In genomic region chr17:77180503-77181330, GRCh38 we compare ENCODE assay signal across 18 cellular contexts. TPM values are rescaled to one million over a fixed set of nuclear protein-coding genes. Genes with fewer than 3 reads are reported as not detected.
DNase-seq lines count a peak whose midpoint lies in the region; ATAC-seq and TF ChIP-seq lines count a peak whose summit lies in the region.
"Had no signal": no experiment of that assay in that cellular context is flagged by ENCODE, and none has a peak within 500 bp of the region (broad histone marks: within the 10 kb centered on the region; RNA-seq: fewer than 3 reads in every experiment).

No MANE protein-coding gene starts in this region.

- H3K9ac ChIP-seq in endodermal cell (ENCODE audit: extremely low read depth, low read length, poor library complexity, severe bottlenecking) (no peak overlapping the region), skeletal muscle tissue (ENCODE audit: low read depth in 1 of 3, low read length in 3 of 3) (peak overlapping the region in 2 of 3 donors; percentile 6 to 34)
- H3K9ac ChIP-seq: KMS-11 had no signal

- ATAC-seq in activated T-cell treated with anti-CD3 and anti-CD28 coated beads, Interleukin-2, amount 50 U/mL, for 4 hours, result no peak
- no peak for ATAC-seq in left colon
- ATAC-seq in GM21423 (IDR thresholded peaks at IDR 0.05; ENCODE audit: unreplicated experiment), result no peak
- ATAC-seq: natural killer cell, Panc1 had no signal

- H3K36me3 ChIP-seq in endodermal cell (ENCODE audit: control insufficient read depth, insufficient read depth, low read length), result no peaks in the 10 kb centered on the region
- no peaks in the 10 kb centered on the region for H3K36me3 ChIP-seq in skeletal muscle tissue (ENCODE audit: control insufficient read depth in 3 of 3, insufficient read depth in 3 of 3, low read length in 3 of 3)

- peaks cover 12% of the 10 kb centered on the region for H3K36me3 Mint-ChIP-seq in activated T-cell treated with anti-CD3 and anti-CD28 coated beads, Interleukin-2, amount 50 U/mL, for 24 hours (ENCODE audit: low read depth)
- no peaks in the 10 kb centered on the region for H3K36me3 Mint-ChIP-seq in activated T-cell treated with anti-CD3 and anti-CD28 coated beads, Interleukin-2, amount 50 U/mL, for 4 hours (ENCODE audit: insufficient read depth)
- peaks cover 5% of the 10 kb centered on the region for H3K36me3 Mint-ChIP-seq in endodermal cell (ENCODE audit: low read depth)
- H3K36me3 Mint-ChIP-seq: natural killer cell had no signal

- no peaks in the 10 kb centered on the region for H3K27me3 Mint-ChIP-seq in activated T-cell treated with anti-CD3 and anti-CD28 coated beads, Interleukin-2, amount 50 U/mL, for 24 hours
- no peaks in the 10 kb centered on the region for H3K27me3 Mint-ChIP-seq in activated T-cell treated with anti-CD3 and anti-CD28 coated beads, Interleukin-2, amount 50 U/mL, for 4 hours (ENCODE audit: low read depth)
- no peaks in the 10 kb centered on the region for H3K27me3 Mint-ChIP-seq in endodermal cell (ENCODE audit: insufficient read depth)
- H3K27me3 Mint-ChIP-seq: central memory CD8-positive, alpha-beta T cell; stimulated activated naive CD8-positive, alpha-beta T cell treated with anti-CD3 and anti-CD28 coated beads, Interleukin-15, Interleukin-2, amounts not matched to agents 100 ng/mL and 50 ng/mL, for 24 hours had no signal

- no peaks in the 10 kb centered on the region for H3K4me1 ChIP-seq in endodermal cell (ENCODE audit: control insufficient read depth, insufficient read depth, low read length)
- H3K4me1 ChIP-seq in skeletal muscle tissue (ENCODE audit: control insufficient read depth in 3 of 3, insufficient read depth in 3 of 3, low read length in 3 of 3), result peaks cover 63 to 69% (median 69%) of the 10 kb centered on the region in 3 donors

- TF ChIP-seq CTCF in VCaP (conservative IDR thresholded peaks at IDR 0.05) (no peak), endodermal cell (conservative IDR thresholded peaks at IDR 0.05) (no peak), GM20000 (IDR thresholded peaks at IDR 0.05; ENCODE audit: extremely low read depth, missing control alignments) (no peak)

- H3K4me1 Mint-ChIP-seq in activated T-cell treated with anti-CD3 and anti-CD28 coated beads, Interleukin-2, amount 50 U/mL, for 24 hours (ENCODE audit: low read depth), result peaks cover 51% of the 10 kb centered on the region
- peaks cover 34% of the 10 kb centered on the region for H3K4me1 Mint-ChIP-seq in activated T-cell treated with anti-CD3 and anti-CD28 coated beads, Interleukin-2, amount 50 U/mL, for 4 hours (ENCODE audit: low read depth)
- peaks cover 10% of the 10 kb centered on the region for H3K4me1 Mint-ChIP-seq in endodermal cell

- no peak overlapping the region for H3K4me3 Mint-ChIP-seq in activated T-cell treated with anti-CD3 and anti-CD28 coated beads, Interleukin-2, amount 50 U/mL, for 24 hours
- H3K4me3 Mint-ChIP-seq in activated T-cell treated with anti-CD3 and anti-CD28 coated beads, Interleukin-2, amount 50 U/mL, for 4 hours, result no peak overlapping the region
- no peak overlapping the region for H3K4me3 Mint-ChIP-seq in endodermal cell
- H3K4me3 Mint-ChIP-seq: central memory CD8-positive, alpha-beta T cell; stimulated activated naive CD8-positive, alpha-beta T cell treated with anti-CD3 and anti-CD28 coated beads, Interleukin-15, Interleukin-2, amounts not matched to agents 100 ng/mL and 50 ng/mL, for 24 hours had no signal

- no peak overlapping the region for H3K4me3 ChIP-seq in endodermal cell (ENCODE audit: low read length)
- H3K4me3 ChIP-seq in skeletal muscle tissue (ENCODE audit: low read length in 3 of 3), result peak overlapping the region; percentile 6 to 23 (median 8)

- H3K27ac ChIP-seq in VCaP (peak overlapping the region; percentile 92), endodermal cell (ENCODE audit: low read depth, low read length) (no peak overlapping the region), skeletal muscle tissue (ENCODE audit: low read depth, low read length) (peak overlapping the region; percentile 10)
- H3K27ac ChIP-seq: KMS-11 had no signal

- no peaks in the 10 kb centered on the region for H3K9me3 Mint-ChIP-seq in activated T-cell treated with anti-CD3 and anti-CD28 coated beads, Interleukin-2, amount 50 U/mL, for 24 hours
- H3K9me3 Mint-ChIP-seq in activated T-cell treated with anti-CD3 and anti-CD28 coated beads, Interleukin-2, amount 50 U/mL, for 4 hours, result no peaks in the 10 kb centered on the region
- peaks cover 1% of the 10 kb centered on the region for H3K9me3 Mint-ChIP-seq in endodermal cell
- H3K9me3 Mint-ChIP-seq: central memory CD8-positive, alpha-beta T cell; natural killer cell; stimulated activated naive CD8-positive, alpha-beta T cell treated with anti-CD3 and anti-CD28 coated beads, Interleukin-15, Interleukin-2, amounts not matched to agents 100 ng/mL and 50 ng/mL, for 24 hours had no signal

- DNase-seq in activated T-cell treated with anti-CD3 and anti-CD28 coated beads, Interleukin-2, amount 50 U/mL, for 24 hours, result no peak
- no peak for DNase-seq in activated T-cell treated with anti-CD3 and anti-CD28 coated beads, Interleukin-2, amount 50 U/mL, for 4 hours
- DNase-seq in endodermal cell, result no peak
- no peak for DNase-seq in left colon
- no peak for DNase-seq in GM20000 (ENCODE audit: low spot score)
- DNase-seq: ACHN, EL, foreskin melanocyte, natural killer cell, NCI-H1105, NCI-H748 treated with DMSO at 0.1 percent for 48 hours had no signal

- H3K27ac Mint-ChIP-seq in activated T-cell treated with anti-CD3 and anti-CD28 coated beads, Interleukin-2, amount 50 U/mL, for 24 hours, result peak overlapping the region; percentile 72
- H3K27ac Mint-ChIP-seq in endodermal cell, result peak overlapping the region; percentile 2

- H3K9me3 ChIP-seq in endodermal cell (ENCODE audit: control insufficient read depth, low read length) (peaks cover 8% of the 10 kb centered on the region), skeletal muscle tissue (ENCODE audit: control insufficient read depth in 3 of 3, low read length in 3 of 3) (no peaks in the 10 kb centered on the region)

- 93 to 94% methylated on average over 13 to 16 of the region's 16 CpGs for WGBS in endodermal cell (ENCODE audit: insufficient coverage in 1 of 2, insufficient read length in 1 of 2), 2 experiments

- intact Hi-C loops in left colon (cut with DNase I, micrococcal nuclease), result no loop called here

- H3K27me3 ChIP-seq in endodermal cell (ENCODE audit: control insufficient read depth, insufficient read depth, low read length, poor library complexity, severe bottlenecking) (no peaks in the 10 kb centered on the region), skeletal muscle tissue (ENCODE audit: control insufficient read depth in 3 of 3, insufficient read depth in 3 of 3, low read length in 3 of 3) (no peaks in the 10 kb centered on the region)

RNA-seq across cellular contexts. Expression of gene SEC14L1, which starts 39.9 kb away (rescaled TPM):
- 10 to 100 TPM; 26.5 to 36.9 (median 27.4) TPM for total RNA-seq in activated T-cell treated with anti-CD3 and anti-CD28 coated beads, Interleukin-2, amount 50 U/mL, for 4 hours
- total RNA-seq in endodermal cell, result 10 to 100 TPM; 77.0 to 87.4 TPM
- 104 TPM for polyA plus RNA-seq in endodermal cell (2013, experiment 1 of 2)
- polyA plus RNA-seq in endodermal cell (2013, experiment 2 of 2), result 90.5 TPM
- total RNA-seq in skeletal muscle tissue, result 83.5 TPM
- 10 to 100 TPM; 30.4 to 48.2 TPM for total RNA-seq in left colon
